Comparison of ENCODE assay signal across 12 cellular contexts in the genomic region with DNA sequence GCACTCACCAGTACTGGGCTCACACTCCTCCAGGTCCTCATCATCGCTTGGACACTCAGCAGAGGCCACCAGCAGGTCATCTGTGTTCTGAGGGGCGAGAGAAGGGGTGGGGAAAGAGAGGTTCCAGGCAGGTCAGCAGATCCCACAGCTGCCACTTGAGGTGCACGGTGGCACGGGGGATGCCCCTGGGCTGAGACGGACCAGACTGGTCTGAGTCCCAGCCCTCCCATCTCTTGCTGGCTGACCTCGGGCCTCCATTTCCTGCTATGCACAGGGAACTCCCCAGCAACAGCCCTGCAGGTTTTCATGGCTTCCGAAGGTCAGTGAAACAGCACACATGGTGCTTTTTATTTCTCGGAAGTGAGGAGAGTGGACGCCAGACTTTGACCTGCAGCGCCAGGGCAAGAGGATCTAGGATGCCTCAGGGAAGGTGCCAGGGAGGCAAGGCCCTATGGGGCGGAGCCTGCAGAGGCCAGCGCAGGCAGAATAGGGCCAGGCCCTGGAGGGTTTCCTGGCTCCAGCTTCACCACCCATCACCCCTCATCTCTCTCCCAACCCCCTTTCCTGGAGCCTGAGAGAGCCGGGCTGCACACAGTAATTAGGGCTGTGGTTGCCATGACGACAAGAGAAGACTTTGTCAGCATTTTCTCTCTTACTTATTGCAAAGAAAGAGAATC. TPM values are rescaled to one million over a fixed set of nuclear protein-coding genes. Genes with fewer than 3 reads are reported as not detected.
DNase-seq lines count a peak whose midpoint lies in the region; ATAC-seq and TF ChIP-seq lines count a peak whose summit lies in the region.
"Had no signal": no experiment of that assay in that cellular context is flagged by ENCODE, and none has a peak within 500 bp of the region (broad histone marks: within the 10 kb centered on the region; RNA-seq: fewer than 3 reads in every experiment).

No MANE protein-coding gene starts in this region.

- H3K27me3 ChIP-seq in SK-N-SH (ENCODE audit: insufficient read depth) (peaks cover 14% of the 10 kb centered on the region; the same call in 1 of the 2 replicates), left lung (no peaks in the 10 kb centered on the region), SJCRH30 (no peaks in the 10 kb centered on the region), PC-3 (ENCODE audit: low read length) (peaks cover 22% of the 10 kb centered on the region)

- WGBS in SK-N-SH (ENCODE audit: low lambda C conversion rate): 33% methylated on average over 7 of the region's 14 CpGs

- no peaks in the 10 kb centered on the region for H3K9me2 ChIP-seq in SK-N-SH
- no peaks in the 10 kb centered on the region for H3K9me2 ChIP-seq in PC-3 (replicated peaks; ENCODE audit: low read length)

- no peaks in the 10 kb centered on the region for H3K36me3 ChIP-seq in SK-N-SH (replicated peaks in 1 of 2; ENCODE audit: control insufficient read depth in 1 of 2, insufficient read depth in 2 of 2, low read length in 1 of 2)
- H3K36me3 ChIP-seq in left lung: no peaks in the 10 kb centered on the region
- no peaks in the 10 kb centered on the region for H3K36me3 ChIP-seq in SJCRH30
- H3K36me3 ChIP-seq in PC-3 (ENCODE audit: low read depth, low read length): no peaks in the 10 kb centered on the region

- TF ChIP-seq CTCF in SK-N-SH (IDR thresholded peaks at IDR 0.05) (no peak), left lung (IDR thresholded peaks at IDR 0.05) (no peak), PC-3 (conservative IDR thresholded peaks at IDR 0.05; ENCODE audit: low read depth, low read length) (no peak)

- intact Hi-C loops in left lung (cut with DNase I) (no loop called here), PC-3 (cut with micrococcal nuclease) (no loop called here)

- H3K4me1 ChIP-seq in SK-N-SH (ENCODE audit: control insufficient read depth in 1 of 2, insufficient read depth in 2 of 2, low read depth in 1 of 2, low read length in 1 of 2) (peaks cover 0 to 43% of the 10 kb centered on the region in 2 experiments; a peak in 2 of 4 replicates), left lung (peaks cover 9 to 12% of the 10 kb centered on the region in 2 donors), SJCRH30 (no peaks in the 10 kb centered on the region), PC-3 (ENCODE audit: insufficient read depth, low read length) (no peaks in the 10 kb centered on the region)

- POLR2A ChIA-PET in SK-N-SH (lab: Yijun Ruan, JAX): interaction anchor here (1.1 to 1.7 kb wide), 2 partner anchors 9 to 21 kb away, joined by 3 to 4 read pairs; no protein-coding TSS in a partner anchor
- POLR2A ChIA-PET in PC-3 (lab: Charles Lee; ENCODE audit: unreplicated experiment): no interaction called here

- H3K4me3 ChIP-seq in SK-N-SH (ENCODE audit: low read depth in 2 of 2, low read length in 1 of 2) (no peak overlapping the region), left lung (no peak overlapping the region), SJCRH30 (no peak overlapping the region), PC-3 (ENCODE audit: low read length) (no peak overlapping the region)

- no peak overlapping the region for H2AFZ ChIP-seq in SK-N-SH (ENCODE audit: low read depth)
- no peak overlapping the region for H2AFZ ChIP-seq in PC-3 (ENCODE audit: low read length)

- ATAC-seq in SK-N-SH treated with all-trans-retinoic acid at 6 μM for 48 hours (no peak; the same call in 2 of the 3 replicates), left lung (peak; percentile 12), PC-3 (no peak)

- no peaks in the 10 kb centered on the region for H4K20me1 ChIP-seq in SK-N-SH (ENCODE audit: insufficient read depth)
- H4K20me1 ChIP-seq in PC-3 (ENCODE audit: low read length): no peaks in the 10 kb centered on the region

- DNase-seq in SK-N-SH (peak; percentile 85), anterior cingulate cortex (lab: John Stamatoyannopoulos, UW) (peak in 41 of 58 donors; percentile 19 to 77 (median 44)), left lung (no peak), NOMO-1 (lab: John Stamatoyannopoulos, UW; ENCODE audit: unreplicated experiment in 2 of 2) (no peak), SJCRH30 (no peak), PC-3 (no peak)
- DNase-seq: ACHN, naive B cell had no signal

- CTCF ChIA-PET in SK-N-SH (lab: Yijun Ruan, JAX): interaction anchor here (0.6 to 2.7 kb wide), 6 partner anchors 10 to 171 kb away, joined by 3 to 10 read pairs (median 4); no protein-coding TSS in a partner anchor
- CTCF ChIA-PET in PC-3 (lab: Charles Lee): no interaction called here

- no peak overlapping the region for H3K9ac ChIP-seq in SK-N-SH
- H3K9ac ChIP-seq in PC-3 (ENCODE audit: low read length): no peak overlapping the region

- H3K9me3 ChIP-seq in SK-N-SH (no peaks in the 10 kb centered on the region), left lung (no peaks in the 10 kb centered on the region), SJCRH30 (replicated peaks) (no peaks in the 10 kb centered on the region), PC-3 (ENCODE audit: low read length) (no peaks in the 10 kb centered on the region)

- no peak for TF ChIP-seq EP300 in SK-N-SH (IDR thresholded peaks at IDR 0.05; ENCODE audit: borderline replicate concordance in 1 of 2, low read depth in 1 of 2, low read length in 1 of 2)

- H3F3A ChIP-seq in SK-N-SH (replicated peaks; ENCODE audit: insufficient read depth): no peaks in the 10 kb centered on the region
- H3F3A ChIP-seq in PC-3 (ENCODE audit: low read length, unreplicated experiment): no peaks in the 10 kb centered on the region

- no peaks in the 10 kb centered on the region for H3K79me2 ChIP-seq in SK-N-SH (ENCODE audit: insufficient read depth)
- H3K79me2 ChIP-seq in PC-3 (ENCODE audit: low read length): no peaks in the 10 kb centered on the region

- H3K27ac ChIP-seq in SK-N-SH (ENCODE audit: low read depth in 2 of 2, low read length in 1 of 2): peak overlapping the region in 1 of 2 experiments; percentile 95; a peak in 2 of 4 replicates
- H3K27ac ChIP-seq in left lung: peak overlapping the region in 1 of 2 donors; percentile 48
- H3K27ac ChIP-seq in temporal lobe (ENCODE audit: low read depth, low read length): peak overlapping the region; percentile 75
- no peak overlapping the region for H3K27ac ChIP-seq in SJCRH30
- no peak overlapping the region for H3K27ac ChIP-seq in PC-3 (ENCODE audit: low read length)

- no peak overlapping the region for H3K4me2 ChIP-seq in SK-N-SH
- H3K4me2 ChIP-seq in PC-3 (ENCODE audit: low read length): no peak overlapping the region

- no peak for TF ChIP-seq RAD21 in SK-N-SH (IDR thresholded peaks at IDR 0.05; ENCODE audit: low read length)

- BruUV-seq in PC-3 (replicated peaks; lab: Mats Ljungman, UMichigan): no TSS peak

TF ChIP-seq in SK-N-SH, 30 proteins besides CTCF, POLR2A, EP300 and RAD21 (continues in another document):
- TF ChIP-seq RFX5 (IDR thresholded peaks at IDR 0.05; ENCODE audit: low read length) (peak; percentile 50), RXRA (IDR thresholded peaks at IDR 0.05; ENCODE audit: borderline replicate concordance, low read depth) (no peak), CHD2 (IDR thresholded peaks at IDR 0.05; ENCODE audit: low read length, partially characterized antibody) (peak; percentile 76)

TF ChIP-seq in SK-N-SH treated with all-trans-retinoic acid at 6 μM for 48 hours, 23 proteins besides CTCF, POLR2A, EP300 and RAD21 (continues in another document):
- TF ChIP-seq CREB5 (CRISPR knock-in tag; IDR thresholded peaks at IDR 0.05; ENCODE audit: low read depth): no peak
- no peak for TF ChIP-seq ZFP3 (CRISPR knock-in tag; IDR thresholded peaks at IDR 0.05)
- TF ChIP-seq PATZ1 (CRISPR knock-in tag; IDR thresholded peaks at IDR 0.05; ENCODE audit: borderline replicate concordance): no peak
- no peak for TF ChIP-seq ZNF8 (CRISPR knock-in tag; IDR thresholded peaks at IDR 0.05)
- no peak for TF ChIP-seq PPARA (CRISPR knock-in tag; IDR thresholded peaks at IDR 0.05; ENCODE audit: borderline replicate concordance)
- TF ChIP-seq OSR1 (CRISPR knock-in tag; IDR thresholded peaks at IDR 0.05): no peak
- TF ChIP-seq CSDC2 (CRISPR knock-in tag; IDR thresholded peaks at IDR 0.05): no peak
- no peak for TF ChIP-seq ZC3H10 (CRISPR knock-in tag; IDR thresholded peaks at IDR 0.05)
- TF ChIP-seq TOX (CRISPR knock-in tag; IDR thresholded peaks at IDR 0.05; ENCODE audit: borderline replicate concordance): no peak

RNA-seq across cellular contexts. Expression of gene SLC22A12, which starts 29.4 kb away (rescaled TPM):
- polyA plus RNA-seq in SK-N-SH (2012; rRNA removed): not detected in 2 replicates
- polyA plus RNA-seq in SK-N-SH (2012; cell fraction: cytosol; rRNA removed): not detected in 2 replicates
- polyA plus RNA-seq in SK-N-SH (2012; cell fraction: nucleus; rRNA removed): not detected in 2 replicates
- total RNA-seq in left lung (not detected), temporal lobe (not detected), PC-3 (2014; rRNA removed) (not detected in 2 replicates)
- not detected in 2 replicates for total RNA-seq in SJCRH30 (2014; rRNA removed; shearing (Covaris generic))
- total RNA-seq: MCF 10A, urinary bladder had no signal
- polyA plus RNA-seq: urinary bladder had no signal

Comparison
In these comparisons a context has a peak if more than half of its experiments do, and no peak if none do; other contexts are left out.
1. DNase-seq: peak in SK-N-SH (single experiment) and anterior cingulate cortex (41 of 58); none in left lung (0 of 2), NOMO-1 (0 of 2), SJCRH30 (0 of 2) and PC-3 (single experiment).